12 cellular contexts compared by ENCODE assay signal in genomic region chr7:130248842-130249241, GRCh38. TPM values are rescaled to one million over a fixed set of nuclear protein-coding genes. Genes with fewer than 3 reads are reported as not detected.
"Had no signal": no experiment of that assay in that cellular context is flagged by ENCODE, and none has a peak within 500 bp of the region (broad histone marks: within the 10 kb centered on the region; RNA-seq: fewer than 3 reads in every experiment).

No MANE protein-coding gene starts in this region.

RNA-seq across cellular contexts. Expression of gene CPA2, which starts 17.8 kb away (rescaled TPM):
- total RNA-seq: OCI-LY7, PC-3, PC-9, Right ventricle myocardium inferior, Right ventricle myocardium superior, RPMI7951, SJSA1, SK-MEL-5 had no signal

RNA-seq across cellular contexts. Expression of gene SSMEM1, which starts 41.2 kb away (rescaled TPM):
- total RNA-seq: OCI-LY7, PC-3, PC-9, Peyer's patch, Right ventricle myocardium inferior, Right ventricle myocardium superior, RPMI7951, SJCRH30, SJSA1, T-cell had no signal
- polyA plus RNA-seq: SK-N-SH had no signal

RNA-seq across cellular contexts. Expression of gene CPA4, which starts 44.1 kb away (rescaled TPM):
- total RNA-seq: OCI-LY7, Peyer's patch, Right ventricle myocardium inferior, Right ventricle myocardium superior had no signal
